Comparison of ENCODE assay signal across 27 cellular contexts in genomic region chr17:4631836-4632582, GRCh38. TPM values are rescaled to one million over a fixed set of nuclear protein-coding genes. Genes with fewer than 3 reads are reported as not detected.
DNase-seq lines count a peak whose midpoint lies in the region; TF ChIP-seq lines count a peak whose summit lies in the region.
"Had no signal": no experiment of that assay in that cellular context is flagged by ENCODE, and none has a peak within 500 bp of the region (broad histone marks: within the 10 kb centered on the region; RNA-seq: fewer than 3 reads in every experiment).

No MANE protein-coding gene starts in this region.

- 64% methylated on average over 14 of the region's 21 CpGs for WGBS in mammary epithelial cell (ENCODE audit: low coverage, missing lambda C conversion rate)

- peak overlapping the region; percentile 34 for H3K4me3 Mint-ChIP-seq in glutamatergic neuron (ENCODE audit: unreplicated experiment)
- H3K4me3 Mint-ChIP-seq: natural killer cell, T-cell had no signal

- DNase-seq in H7 (peak; percentile 77), NT2/D1 (ENCODE audit: low read depth, low spot score) (peak; percentile 59), glutamatergic neuron (no peak), renal cortical epithelial cell (ENCODE audit: low read depth) (peak; percentile 28), mammary epithelial cell (no peak), H4 (ENCODE audit: low spot score) (no peak), SW480 (ENCODE audit: low spot score) (no peak)
- no peak for DNase-seq in activated naive CD4-positive, alpha-beta T cell treated with Interleukin-2 at 50 U/mL for 16 hours
- DNase-seq: activated CD4-positive, alpha-beta T cell treated with anti-CD3 and anti-CD28 coated beads, Interleukin-2, amount 50 U/mL, for 1 hour; activated CD8-positive, alpha-beta memory T cell treated with anti-CD3 and anti-CD28 coated beads, Interleukin-2, amount 50 U/mL, for 4 hours; AML-193; caudate nucleus; DMS79; hypothalamus; natural killer cell; NCI-H1436; NCI-H526; psoas muscle; SHP77 treated with DMSO at 0.1 percent for 48 hours; stimulated activated CD4-positive, alpha-beta T cell treated with anti-CD3 and anti-CD28 coated beads, Interleukin-4, amount 100 ng/mL, for 1 hour; T-cell; trophoblast cell had no signal

- H3K4me1 ChIP-seq in NT2/D1 (ENCODE audit: insufficient read depth, insufficient read length): peaks cover 6% of the 10 kb centered on the region
- H3K4me1 ChIP-seq in mammary epithelial cell (ENCODE audit: insufficient read depth, low read length): no peaks in the 10 kb centered on the region
- H3K4me1 ChIP-seq: psoas muscle had no signal

- no peaks in the 10 kb centered on the region for H3K9me3 Mint-ChIP-seq in glutamatergic neuron (ENCODE audit: unreplicated experiment)
- H3K9me3 Mint-ChIP-seq: activated T-helper 2 cell treated with anti-CD3 and anti-CD28 coated beads, Interferon-gamma antibody, Interleukin-2, Interleukin-4, amounts not matched to agents 10 μg/mL and 5 μg/mL and 100 μg/mL, durations not matched to agents 14 hours and 24 hours and 36 hours; natural killer cell had no signal

- no peak overlapping the region for H3K9ac ChIP-seq in NT2/D1 (ENCODE audit: insufficient read length, low read depth)
- no peak overlapping the region for H3K9ac ChIP-seq in mammary epithelial cell (ENCODE audit: insufficient read depth, low read length)

- CTCF ChIA-PET in mammary epithelial cell (lab: Charles Lee; ENCODE audit: low non-redundant PET): no interaction called here

- intact Hi-C loops in mammary epithelial cell (cut with micrococcal nuclease): no loop called here

- dilution Hi-C loops in mammary epithelial cell (cut with HindIII; ENCODE audit: low sequenced_read_pairs): no loop called here

- no peaks in the 10 kb centered on the region for H3K36me3 Mint-ChIP-seq in glutamatergic neuron (ENCODE audit: unreplicated experiment)
- H3K36me3 Mint-ChIP-seq: natural killer cell, T-cell had no signal

- no TSS peak for BruUV-seq in mammary epithelial cell (replicated peaks; lab: Mats Ljungman, UMichigan)

- no peaks in the 10 kb centered on the region for H3K79me2 ChIP-seq in mammary epithelial cell (ENCODE audit: insufficient read depth, low read length)

- H3K27ac ChIP-seq in mammary epithelial cell (ENCODE audit: insufficient read depth, low read depth, low read length): no peak overlapping the region
- H3K27ac ChIP-seq: epithelial cell of prostate, psoas muscle had no signal

- H2AFZ ChIP-seq in mammary epithelial cell (ENCODE audit: low read depth, low read length): no peak overlapping the region

- H3K4me2 ChIP-seq in mammary epithelial cell (ENCODE audit: insufficient read depth, low read depth, low read length): no peak overlapping the region
- H3K4me2 ChIP-seq: smooth muscle cell had no signal

- in situ Hi-C loops in mammary epithelial cell (cut with MboI; ENCODE audit: low sequenced_read_pairs in 2 of 2): no loop called here

- peaks cover 11% of the 10 kb centered on the region for H3K27me3 ChIP-seq in H7 (ENCODE audit: control insufficient read depth, insufficient read depth, low read length)
- H3K27me3 ChIP-seq in NT2/D1 (ENCODE audit: insufficient read depth, insufficient read length): peaks cover 13% of the 10 kb centered on the region
- H3K27me3 ChIP-seq in mammary epithelial cell (ENCODE audit: insufficient read depth, low read length): peaks cover 3% of the 10 kb centered on the region

- H3K27me3 Mint-ChIP-seq in glutamatergic neuron (ENCODE audit: unreplicated experiment): peaks cover 9% of the 10 kb centered on the region

- no peak overlapping the region for H3K27ac Mint-ChIP-seq in glutamatergic neuron (ENCODE audit: unreplicated experiment)
- H3K27ac Mint-ChIP-seq: activated T-helper 2 cell treated with anti-CD3 and anti-CD28 coated beads, Interferon-gamma antibody, Interleukin-2, Interleukin-4, amounts not matched to agents 10 μg/mL and 5 μg/mL and 100 μg/mL, durations not matched to agents 14 hours and 24 hours and 36 hours; natural killer cell; T-cell had no signal

- H3K9me3 ChIP-seq in NT2/D1 (ENCODE audit: insufficient read depth, low read length) (no peaks in the 10 kb centered on the region), mammary epithelial cell (replicated peaks; ENCODE audit: insufficient read depth, low read length) (no peaks in the 10 kb centered on the region)
- H3K9me3 ChIP-seq: psoas muscle had no signal

- H3K4me1 Mint-ChIP-seq in glutamatergic neuron (ENCODE audit: low read depth, unreplicated experiment): peaks cover 3% of the 10 kb centered on the region

- H3K4me3 ChIP-seq in H7 (ENCODE audit: insufficient read depth, low read depth, low read length) (no peak overlapping the region), NT2/D1 (ENCODE audit: insufficient read length, low read depth) (no peak overlapping the region), mammary epithelial cell (replicated peaks in 1 of 3; ENCODE audit: insufficient read depth in 1 of 3, low read depth in 2 of 3, low read length in 3 of 3) (no peak overlapping the region)
- H3K4me3 ChIP-seq: psoas muscle, smooth muscle cell had no signal

- H3K36me3 ChIP-seq in H7 (replicated peaks; ENCODE audit: control insufficient read depth, insufficient read depth, low read length): no peaks in the 10 kb centered on the region
- no peaks in the 10 kb centered on the region for H3K36me3 ChIP-seq in NT2/D1 (ENCODE audit: insufficient read depth, insufficient read length, low read length)
- no peaks in the 10 kb centered on the region for H3K36me3 ChIP-seq in mammary epithelial cell (ENCODE audit: insufficient read depth, low read length)

- no peak for TF ChIP-seq CTCF in glutamatergic neuron (IDR thresholded peaks at IDR 0.05; ENCODE audit: partially characterized antibody, unreplicated experiment)
- no peak for TF ChIP-seq CTCF in mammary epithelial cell (conservative IDR thresholded peaks at IDR 0.05 in 1 of 2, IDR thresholded peaks at IDR 0.05 in 1 of 2; ENCODE audit: extremely low read depth in 1 of 2, insufficient read depth in 1 of 2, low read depth in 1 of 2, low read length in 2 of 2)

- no peaks in the 10 kb centered on the region for H4K20me1 ChIP-seq in mammary epithelial cell (ENCODE audit: insufficient read depth, low read length)

RNA-seq across cellular contexts. Expression of gene ALOX15, which starts 9.5 kb away (rescaled TPM):
- total RNA-seq in H7 (2014; rRNA removed; shearing (Covaris generic)): 0.10 and 0.11 TPM in 2 replicates
- not detected for total RNA-seq in glutamatergic neuron (ENCODE audit: unreplicated experiment)
- total RNA-seq in renal cortical epithelial cell: not detected in 2 replicates
- not detected for total RNA-seq in mammary epithelial cell
- polyA plus RNA-seq in mammary epithelial cell: not detected
- polyA minus RNA-seq in mammary epithelial cell: not detected
- total RNA-seq in H4 (2014; rRNA removed; shearing (Covaris generic)): not detected in 2 replicates
- total RNA-seq: activated T-helper 2 cell treated with anti-CD3 and anti-CD28 coated beads, Interferon-gamma antibody, Interleukin-2, Interleukin-4, amounts not matched to agents 10 μg/mL and 5 μg/mL and 100 μg/mL, durations not matched to agents 14 hours and 24 hours and 36 hours; fibroblast of villous mesenchyme; MCF 10A; natural killer cell; smooth muscle cell had no signal
- polyA plus RNA-seq: psoas muscle had no signal

RNA-seq across cellular contexts. Expression of gene SMTNL2, which starts 47.7 kb away (rescaled TPM):
- 1.4 and 1.9 TPM in 2 replicates for total RNA-seq in H7 (2014; rRNA removed; shearing (Covaris generic))
- total RNA-seq in glutamatergic neuron (ENCODE audit: unreplicated experiment): 22.0 TPM
- under 0.01 and 16.1 TPM in 2 replicates for total RNA-seq in renal cortical epithelial cell
- total RNA-seq in mammary epithelial cell: not detected
- polyA plus RNA-seq in mammary epithelial cell: not detected
- not detected for polyA minus RNA-seq in mammary epithelial cell
- total RNA-seq in H4 (2014; rRNA removed; shearing (Covaris generic)): 0.08 TPM in 1 of 2 replicates, not detected in the other
- total RNA-seq: activated T-helper 2 cell treated with anti-CD3 and anti-CD28 coated beads, Interferon-gamma antibody, Interleukin-2, Interleukin-4, amounts not matched to agents 10 μg/mL and 5 μg/mL and 100 μg/mL, durations not matched to agents 14 hours and 24 hours and 36 hours; fibroblast of villous mesenchyme; MCF 10A; natural killer cell; T-cell had no signal

Comparison
In these comparisons a context has a peak if more than half of its experiments do, and no peak if none do; other contexts are left out.
1. DNase-seq: peak in H7 (single experiment), NT2/D1 (single experiment) and renal cortical epithelial cell (single experiment); none in glutamatergic neuron (single experiment), activated naive CD4-positive, alpha-beta T cell treated with Interleukin-2 at 50 U/mL for 16 hours (single experiment), mammary epithelial cell (single experiment), H4 (single experiment) and SW480 (single experiment).